ENCODE assay signal across 8 cellular contexts in genomic region chr12:98593351-98594049, GRCh38. TPM values are rescaled to one million over a fixed set of nuclear protein-coding genes. Genes with fewer than 3 reads are reported as not detected.
DNase-seq lines count a peak whose midpoint lies in the region; ATAC-seq and TF ChIP-seq lines count a peak whose summit lies in the region.

Gene SLC25A3, plus strand, starts transcription at chr12:98593686. Its CDS starts 293 bp downstream, at chr12:98593979.

- no peak for TF ChIP-seq CTCF in LNCaP clone FGC (IDR thresholded peaks at IDR 0.05; ENCODE audit: control insufficient read depth, extremely low read depth, insufficient read depth)
- TF ChIP-seq CTCF in RWPE1 (conservative IDR thresholded peaks at IDR 0.05; ENCODE audit: low read depth) = no peak
- TF ChIP-seq CTCF in fibroblast of lung (conservative IDR thresholded peaks at IDR 0.05 in 1 of 2, IDR thresholded peaks at IDR 0.05 in 1 of 2; ENCODE audit: low read depth in 1 of 2, low read length in 2 of 2) = no peak

- H3K79me2 ChIP-seq in fibroblast of lung (ENCODE audit: control insufficient read depth, insufficient read depth, low read length) = peaks cover 50% of the 10 kb centered on the region

- no peaks in the 10 kb centered on the region for H3K27me3 ChIP-seq in fibroblast of lung (ENCODE audit: control insufficient read depth, insufficient read depth, low read length)

- CTCF ChIA-PET in RWPE1 (lab: Yijun Ruan, JAX) = interaction anchor here (2.8 kb wide), 1 partner anchor 26 kb away, joined by 11 read pairs; no protein-coding TSS in a partner anchor

- peak within 1 kb of the TSS; percentile 96 for H3K27ac Mint-ChIP-seq in activated T-helper 17 cell treated with anti-CD3 and anti-CD28 coated beads, Interleukin-2, amount 50 U/mL, for 72 hours
- H3K27ac Mint-ChIP-seq in naive thymus-derived CD8-positive, alpha-beta T cell = peak within 1 kb of the TSS; percentile 95 to 100 (median 99)

- H4K20me1 ChIP-seq in fibroblast of lung (ENCODE audit: control insufficient read depth, extremely low read depth, insufficient read depth, low read length) = peaks cover 10% of the 10 kb centered on the region

- H3K27me3 Mint-ChIP-seq in activated T-helper 17 cell treated with anti-CD3 and anti-CD28 coated beads, Interleukin-2, amount 50 U/mL, for 72 hours = no peaks in the 10 kb centered on the region
- H3K27me3 Mint-ChIP-seq in naive thymus-derived CD8-positive, alpha-beta T cell = no peaks in the 10 kb centered on the region

- H2AFZ ChIP-seq in fibroblast of lung (ENCODE audit: low read length) = peak within 1 kb of the TSS; percentile 88

- peak within 1 kb of the TSS; percentile 98 for H3K9ac ChIP-seq in fibroblast of lung (ENCODE audit: insufficient read depth, low read length)

- H3K4me1 ChIP-seq in fibroblast of lung (ENCODE audit: control insufficient read depth, extremely low read depth, insufficient read depth, low read length) = peaks cover 2% of the 10 kb centered on the region

- ATAC-seq in activated T-helper 17 cell treated with anti-CD3 and anti-CD28 coated beads, Interleukin-2, amount 50 U/mL, for 72 hours (replicated peaks) = peak; percentile 99
- peak; percentile 94 to 96 for ATAC-seq in naive thymus-derived CD8-positive, alpha-beta T cell

- POLR2A ChIA-PET in RWPE1 (lab: Yijun Ruan, JAX; ENCODE audit: low non-redundant PET) = interaction anchor here (0.6 to 0.9 kb wide), 2 partner anchors 30 to 32 kb away, joined by 4 to 5 read pairs; no protein-coding TSS in a partner anchor
- POLR2A ChIA-PET in naive thymus-derived CD8-positive, alpha-beta T cell (lab: Charles Lee) = interaction anchor here (0.6 to 4.3 kb wide), 23 partner anchors 9 to 103 kb away, joined by 3 to 47 read pairs (median 4); partner anchors contain the start of genes APAF1, IKBIP and TMPO

- peaks cover 55% of the 10 kb centered on the region for H3K36me3 Mint-ChIP-seq in activated T-helper 17 cell treated with anti-CD3 and anti-CD28 coated beads, Interleukin-2, amount 50 U/mL, for 72 hours (ENCODE audit: low read depth)
- peaks cover 0 to 28% (median 8%) of the 10 kb centered on the region in 3 donors for H3K36me3 Mint-ChIP-seq in naive thymus-derived CD8-positive, alpha-beta T cell

- H3K36me3 ChIP-seq in fibroblast of lung (ENCODE audit: control insufficient read depth, insufficient read depth, low read length) = no peaks in the 10 kb centered on the region

- peak within 1 kb of the TSS; percentile 97 for H3K4me3 ChIP-seq in LNCaP clone FGC (ENCODE audit: low read depth, low read length)
- H3K4me3 ChIP-seq in fibroblast of lung (replicated peaks in 1 of 4; ENCODE audit: control extremely low read depth in 1 of 4, insufficient read depth in 1 of 4, low read depth in 3 of 4, low read length in 4 of 4) = peak within 1 kb of the TSS; percentile 91 to 100 (median 98)

- peak within 1 kb of the TSS; percentile 93 for H3K4me3 Mint-ChIP-seq in activated T-helper 17 cell treated with anti-CD3 and anti-CD28 coated beads, Interleukin-2, amount 50 U/mL, for 72 hours
- H3K4me3 Mint-ChIP-seq in naive thymus-derived CD8-positive, alpha-beta T cell = peak within 1 kb of the TSS; percentile 90 to 99 (median 97)

- H3K9me3 ChIP-seq in fibroblast of lung (ENCODE audit: control insufficient read depth, insufficient read depth, low read depth, low read length) = no peaks in the 10 kb centered on the region

- H3K27ac ChIP-seq in RWPE1 (peak within 1 kb of the TSS; percentile 86), fibroblast of lung (ENCODE audit: insufficient read depth, low read length) (peak within 1 kb of the TSS; percentile 98)

- DNase-seq in Daoy (ENCODE audit: low read depth) (peak; percentile 99), GOT3 (lab: John Stamatoyannopoulos, UW) (peak; percentile 63), LNCaP clone FGC (ENCODE audit: low read depth) (peak; percentile 93), RWPE1 (ENCODE audit: low spot score) (peak; percentile 98), fibroblast of lung (ENCODE audit: low read depth in 2 of 2) (peak; percentile 97 to 99)
- peak; percentile 87 to 97 (median 94) for DNase-seq in naive thymus-derived CD8-positive, alpha-beta T cell
- DNase-seq in stimulated activated naive CD4-positive, alpha-beta T cell (lab: John Stamatoyannopoulos, UW) = peak; percentile 87 to 94 (median 93)

- no peaks in the 10 kb centered on the region for H3K9me3 Mint-ChIP-seq in activated T-helper 17 cell treated with anti-CD3 and anti-CD28 coated beads, Interleukin-2, amount 50 U/mL, for 72 hours
- H3K9me3 Mint-ChIP-seq in naive thymus-derived CD8-positive, alpha-beta T cell = no peaks in the 10 kb centered on the region

- peak within 1 kb of the TSS; percentile 79 for H3K4me2 ChIP-seq in fibroblast of lung (ENCODE audit: extremely low read depth, insufficient read depth, low read length)

- H3K4me1 Mint-ChIP-seq in activated T-helper 17 cell treated with anti-CD3 and anti-CD28 coated beads, Interleukin-2, amount 50 U/mL, for 72 hours = peaks cover 17% of the 10 kb centered on the region
- peaks cover 11 to 39% (median 36%) of the 10 kb centered on the region in 4 donors for H3K4me1 Mint-ChIP-seq in naive thymus-derived CD8-positive, alpha-beta T cell

RNA-seq across cellular contexts. Expression of gene SLC25A3, which starts in this region (rescaled TPM):
- 957 and 1,071 TPM in 2 replicates for total RNA-seq in Daoy (2014; rRNA removed; shearing (Covaris generic))
- 100 to 1,000 TPM; 367 to 563 TPM for total RNA-seq in activated T-helper 17 cell treated with anti-CD3 and anti-CD28 coated beads, Interleukin-2, amount 50 U/mL, for 72 hours
- 535 and 541 TPM in 2 replicates for total RNA-seq in fibroblast of lung
- polyA plus RNA-seq in fibroblast of lung = 999 and 1,157 TPM in 2 replicates
- 766 and 767 TPM in 2 replicates for polyA plus RNA-seq in fibroblast of lung (2012)
- 181 and 224 TPM in 2 replicates for polyA minus RNA-seq in fibroblast of lung (ENCODE audit: low replicate concordance)
- 100 to 1,000 TPM; 322 to 334 TPM for total RNA-seq in naive thymus-derived CD8-positive, alpha-beta T cell
- polyA plus RNA-seq in naive thymus-derived CD8-positive, alpha-beta T cell = 100 to 1,000 TPM; 260 to 332 (median 283) TPM

Comparison
In these comparisons a context has a peak if more than half of its experiments do, and no peak if none do; other contexts are left out.
1. Peak in every context shown above with its lines: DNase-seq, ATAC-seq, H3K4me3 ChIP-seq and H3K27ac ChIP-seq.